Comparison of ENCODE assay signal across 15 cellular contexts in genomic region chr1:164704954-164705353, GRCh38.
A peak's percentile ranks its signal among the peaks of the same experiment; 100 is the strongest.
DNase-seq lines count a peak whose midpoint lies in the region; ATAC-seq and TF ChIP-seq lines count a peak whose summit lies in the region.
"Had no signal": no experiment of that assay in that cellular context is flagged by ENCODE, and none has a peak within 500 bp of the region (broad histone marks: within the 10 kb centered on the region; RNA-seq: fewer than 3 reads in every experiment).

No MANE protein-coding gene starts in this region.

- H3K4me1 ChIP-seq in gastrocnemius medialis, result peaks cover 56 to 89% of the 10 kb centered on the region in 2 donors

- intact Hi-C loops in gastrocnemius medialis (cut with DNase I; ENCODE audit: low total_unique reads), result loop anchor here (10.0 kb wide), 1 partner anchor 140 kb away; no protein-coding TSS in a partner anchor

- peaks cover 2% of the 10 kb centered on the region for H3K27me3 Mint-ChIP-seq in endothelial cell (ENCODE audit: unreplicated experiment)
- H3K27me3 Mint-ChIP-seq: activated CD8-positive, alpha-beta memory T cell treated with anti-CD3 and anti-CD28 coated beads, Interleukin-2, amount 10 ng/mL, durations not matched to agents 7 days and 5 days had no signal

- no peak overlapping the region for H3K4me3 ChIP-seq in gastrocnemius medialis
- H3K4me3 ChIP-seq: lung had no signal

- no peaks in the 10 kb centered on the region for H3K9me3 ChIP-seq in gastrocnemius medialis

- no peak for TF ChIP-seq CTCF in endothelial cell (IDR thresholded peaks at IDR 0.05; ENCODE audit: unreplicated experiment)
- TF ChIP-seq CTCF in gastrocnemius medialis (IDR thresholded peaks at IDR 0.05 in 4 of 5, conservative IDR thresholded peaks at IDR 0.05 in 1 of 5), result no peak

- peak; percentile 33 for DNase-seq in NCI-H146 (lab: John Stamatoyannopoulos, UW)
- DNase-seq in NCI-H146 treated with DMSO at 0.1 percent for 48 hours (lab: John Stamatoyannopoulos, UW; ENCODE audit: unreplicated experiment), result no peak
- DNase-seq in NCI-H2227 treated with DMSO at 0.1 percent for 48 hours (lab: John Stamatoyannopoulos, UW), result peak; percentile 25
- DNase-seq in endothelial cell (ENCODE audit: low spot score), result peak; percentile 10
- DNase-seq in gastrocnemius medialis, result no peak
- no peak for DNase-seq in T-helper 1 cell
- DNase-seq: activated CD8-positive, alpha-beta memory T cell treated with anti-CD3 and anti-CD28 coated beads, Interleukin-2, amount 10 ng/mL, durations not matched to agents 7 days and 5 days; activated naive CD8-positive, alpha-beta T cell treated with anti-CD3 and anti-CD28 coated beads for 36 hours; DMS79 treated with DMSO at 0.1 percent for 48 hours; NCI-H1048; substantia nigra had no signal

- peak overlapping the region; percentile 81 to 88 (median 86) for H3K27ac ChIP-seq in gastrocnemius medialis

- in situ Hi-C loops in gastrocnemius medialis (cut with MboI; ENCODE audit: low sequenced_read_pairs in 4 of 4), result no loop called here

- no peak overlapping the region for H3K27ac Mint-ChIP-seq in endothelial cell (ENCODE audit: unreplicated experiment)
- H3K27ac Mint-ChIP-seq: activated CD8-positive, alpha-beta memory T cell treated with anti-CD3 and anti-CD28 coated beads, Interleukin-2, amount 10 ng/mL, durations not matched to agents 7 days and 5 days; activated naive CD8-positive, alpha-beta T cell treated with anti-CD3 and anti-CD28 coated beads for 36 hours; T-helper 2 cell treated with Interferon-gamma antibody and Interleukin-4, amounts not matched to agents 5 μg/mL and 100 μg/mL, for 36 hours had no signal

- H3K36me3 Mint-ChIP-seq in endothelial cell (ENCODE audit: low read depth, unreplicated experiment), result no peaks in the 10 kb centered on the region
- H3K36me3 Mint-ChIP-seq: activated CD8-positive, alpha-beta memory T cell treated with anti-CD3 and anti-CD28 coated beads, Interleukin-2, amount 10 ng/mL, durations not matched to agents 7 days and 5 days; activated naive CD8-positive, alpha-beta T cell treated with anti-CD3 and anti-CD28 coated beads for 36 hours had no signal

- ATAC-seq in gastrocnemius medialis, result no peak
- no peak for ATAC-seq in HG02970 (IDR thresholded peaks at IDR 0.05; ENCODE audit: low FRiP score, unreplicated experiment)
- ATAC-seq in HG02571 (IDR thresholded peaks at IDR 0.05; ENCODE audit: unreplicated experiment), result no peak
- ATAC-seq: activated CD8-positive, alpha-beta memory T cell treated with anti-CD3 and anti-CD28 coated beads, Interleukin-2, amount 10 ng/mL, durations not matched to agents 7 days and 5 days had no signal

- no peak overlapping the region for H3K4me3 Mint-ChIP-seq in endothelial cell (ENCODE audit: unreplicated experiment)
- H3K4me3 Mint-ChIP-seq: activated CD8-positive, alpha-beta memory T cell treated with anti-CD3 and anti-CD28 coated beads, Interleukin-2, amount 10 ng/mL, durations not matched to agents 7 days and 5 days; activated naive CD8-positive, alpha-beta T cell treated with anti-CD3 and anti-CD28 coated beads for 36 hours; T-helper 2 cell treated with Interferon-gamma antibody and Interleukin-4, amounts not matched to agents 5 μg/mL and 100 μg/mL, for 36 hours had no signal

- no peaks in the 10 kb centered on the region for H3K36me3 ChIP-seq in gastrocnemius medialis

- no peaks in the 10 kb centered on the region for H3K27me3 ChIP-seq in gastrocnemius medialis

- peaks cover 53% of the 10 kb centered on the region for H3K4me1 Mint-ChIP-seq in endothelial cell (ENCODE audit: unreplicated experiment)
- H3K4me1 Mint-ChIP-seq: activated CD8-positive, alpha-beta memory T cell treated with anti-CD3 and anti-CD28 coated beads, Interleukin-2, amount 10 ng/mL, durations not matched to agents 7 days and 5 days; activated naive CD8-positive, alpha-beta T cell treated with anti-CD3 and anti-CD28 coated beads for 36 hours had no signal

- H3K9me3 Mint-ChIP-seq in endothelial cell (ENCODE audit: unreplicated experiment), result no peaks in the 10 kb centered on the region
- H3K9me3 Mint-ChIP-seq: activated naive CD8-positive, alpha-beta T cell treated with anti-CD3 and anti-CD28 coated beads for 36 hours; T-helper 2 cell treated with Interferon-gamma antibody and Interleukin-4, amounts not matched to agents 5 μg/mL and 100 μg/mL, for 36 hours had no signal

- no peak for TF ChIP-seq POLR2A in gastrocnemius medialis (IDR thresholded peaks at IDR 0.05)

Comparison
In these comparisons a context has a peak if more than half of its experiments do, and no peak if none do; other contexts are left out.
1. DNase-seq: peak in NCI-H146 (single experiment), NCI-H2227 treated with DMSO at 0.1 percent for 48 hours (single experiment) and endothelial cell (single experiment); none in NCI-H146 treated with DMSO at 0.1 percent for 48 hours (single experiment), gastrocnemius medialis (0 of 2) and T-helper 1 cell (0 of 5).